ENCODE assay signal across 1 cellular context in genomic region chr1:220565670-220566069, GRCh38.
TF ChIP-seq lines count a peak whose summit lies in the region.

No MANE protein-coding gene starts in this region.

TF ChIP-seq in GM23338, 12 proteins besides CTCF, POLR2A, EP300 and RAD21 (continued from another document):
- TF ChIP-seq REST (IDR thresholded peaks at IDR 0.05; ENCODE audit: unreplicated experiment) (no peak), POLR2AphosphoS5 (IDR thresholded peaks at IDR 0.05; ENCODE audit: low read depth) (no peak), STAT1 (IDR thresholded peaks at IDR 0.05; ENCODE audit: unreplicated experiment) (no peak), ZNF462 (CRISPR knock-in tag; IDR thresholded peaks at IDR 0.05) (no peak), CREB1 (CRISPR knock-in tag; IDR thresholded peaks at IDR 0.05; ENCODE audit: low read depth) (no peak), JUNB (IDR thresholded peaks at IDR 0.05; ENCODE audit: unreplicated experiment) (no peak), NANOG (IDR thresholded peaks at IDR 0.05; ENCODE audit: borderline replicate concordance) (no peak), ETS1 (IDR thresholded peaks at IDR 0.05) (no peak), EZH2phosphoT487 (IDR thresholded peaks at IDR 0.05; ENCODE audit: unreplicated experiment) (no peak), ZNF114 (CRISPR knock-in tag; IDR thresholded peaks at IDR 0.05) (no peak)
